1 cellular context compared by ENCODE assay signal in the genomic region with DNA sequence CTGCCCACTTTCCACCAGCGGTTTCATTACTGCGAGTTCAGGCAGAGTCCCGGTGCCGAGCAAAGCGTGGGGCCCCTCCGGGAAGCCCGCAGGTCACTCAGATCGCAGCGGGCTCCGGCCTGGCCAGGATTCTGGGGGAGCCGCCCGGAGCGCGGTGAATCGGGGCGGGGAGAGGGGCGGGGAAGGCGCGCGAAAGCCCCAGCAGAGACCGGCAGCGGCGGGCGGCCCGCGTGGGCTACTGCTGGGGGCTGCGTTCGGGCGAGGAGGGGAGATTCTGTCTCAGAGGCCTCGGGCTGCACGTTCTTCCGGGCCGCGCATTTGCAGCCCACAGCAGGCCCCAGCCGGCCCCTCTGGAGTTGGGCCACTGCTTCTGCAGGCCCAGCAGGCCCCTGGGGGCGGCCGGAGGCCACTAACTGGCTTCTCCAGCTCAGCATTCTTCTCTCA.
TF ChIP-seq lines count a peak whose summit lies in the region.

No MANE protein-coding gene starts in this region.

TF ChIP-seq in GM23338, 12 proteins besides CTCF, POLR2A, EP300 and RAD21 (continued from another document):
- TF ChIP-seq, protein P1, sequence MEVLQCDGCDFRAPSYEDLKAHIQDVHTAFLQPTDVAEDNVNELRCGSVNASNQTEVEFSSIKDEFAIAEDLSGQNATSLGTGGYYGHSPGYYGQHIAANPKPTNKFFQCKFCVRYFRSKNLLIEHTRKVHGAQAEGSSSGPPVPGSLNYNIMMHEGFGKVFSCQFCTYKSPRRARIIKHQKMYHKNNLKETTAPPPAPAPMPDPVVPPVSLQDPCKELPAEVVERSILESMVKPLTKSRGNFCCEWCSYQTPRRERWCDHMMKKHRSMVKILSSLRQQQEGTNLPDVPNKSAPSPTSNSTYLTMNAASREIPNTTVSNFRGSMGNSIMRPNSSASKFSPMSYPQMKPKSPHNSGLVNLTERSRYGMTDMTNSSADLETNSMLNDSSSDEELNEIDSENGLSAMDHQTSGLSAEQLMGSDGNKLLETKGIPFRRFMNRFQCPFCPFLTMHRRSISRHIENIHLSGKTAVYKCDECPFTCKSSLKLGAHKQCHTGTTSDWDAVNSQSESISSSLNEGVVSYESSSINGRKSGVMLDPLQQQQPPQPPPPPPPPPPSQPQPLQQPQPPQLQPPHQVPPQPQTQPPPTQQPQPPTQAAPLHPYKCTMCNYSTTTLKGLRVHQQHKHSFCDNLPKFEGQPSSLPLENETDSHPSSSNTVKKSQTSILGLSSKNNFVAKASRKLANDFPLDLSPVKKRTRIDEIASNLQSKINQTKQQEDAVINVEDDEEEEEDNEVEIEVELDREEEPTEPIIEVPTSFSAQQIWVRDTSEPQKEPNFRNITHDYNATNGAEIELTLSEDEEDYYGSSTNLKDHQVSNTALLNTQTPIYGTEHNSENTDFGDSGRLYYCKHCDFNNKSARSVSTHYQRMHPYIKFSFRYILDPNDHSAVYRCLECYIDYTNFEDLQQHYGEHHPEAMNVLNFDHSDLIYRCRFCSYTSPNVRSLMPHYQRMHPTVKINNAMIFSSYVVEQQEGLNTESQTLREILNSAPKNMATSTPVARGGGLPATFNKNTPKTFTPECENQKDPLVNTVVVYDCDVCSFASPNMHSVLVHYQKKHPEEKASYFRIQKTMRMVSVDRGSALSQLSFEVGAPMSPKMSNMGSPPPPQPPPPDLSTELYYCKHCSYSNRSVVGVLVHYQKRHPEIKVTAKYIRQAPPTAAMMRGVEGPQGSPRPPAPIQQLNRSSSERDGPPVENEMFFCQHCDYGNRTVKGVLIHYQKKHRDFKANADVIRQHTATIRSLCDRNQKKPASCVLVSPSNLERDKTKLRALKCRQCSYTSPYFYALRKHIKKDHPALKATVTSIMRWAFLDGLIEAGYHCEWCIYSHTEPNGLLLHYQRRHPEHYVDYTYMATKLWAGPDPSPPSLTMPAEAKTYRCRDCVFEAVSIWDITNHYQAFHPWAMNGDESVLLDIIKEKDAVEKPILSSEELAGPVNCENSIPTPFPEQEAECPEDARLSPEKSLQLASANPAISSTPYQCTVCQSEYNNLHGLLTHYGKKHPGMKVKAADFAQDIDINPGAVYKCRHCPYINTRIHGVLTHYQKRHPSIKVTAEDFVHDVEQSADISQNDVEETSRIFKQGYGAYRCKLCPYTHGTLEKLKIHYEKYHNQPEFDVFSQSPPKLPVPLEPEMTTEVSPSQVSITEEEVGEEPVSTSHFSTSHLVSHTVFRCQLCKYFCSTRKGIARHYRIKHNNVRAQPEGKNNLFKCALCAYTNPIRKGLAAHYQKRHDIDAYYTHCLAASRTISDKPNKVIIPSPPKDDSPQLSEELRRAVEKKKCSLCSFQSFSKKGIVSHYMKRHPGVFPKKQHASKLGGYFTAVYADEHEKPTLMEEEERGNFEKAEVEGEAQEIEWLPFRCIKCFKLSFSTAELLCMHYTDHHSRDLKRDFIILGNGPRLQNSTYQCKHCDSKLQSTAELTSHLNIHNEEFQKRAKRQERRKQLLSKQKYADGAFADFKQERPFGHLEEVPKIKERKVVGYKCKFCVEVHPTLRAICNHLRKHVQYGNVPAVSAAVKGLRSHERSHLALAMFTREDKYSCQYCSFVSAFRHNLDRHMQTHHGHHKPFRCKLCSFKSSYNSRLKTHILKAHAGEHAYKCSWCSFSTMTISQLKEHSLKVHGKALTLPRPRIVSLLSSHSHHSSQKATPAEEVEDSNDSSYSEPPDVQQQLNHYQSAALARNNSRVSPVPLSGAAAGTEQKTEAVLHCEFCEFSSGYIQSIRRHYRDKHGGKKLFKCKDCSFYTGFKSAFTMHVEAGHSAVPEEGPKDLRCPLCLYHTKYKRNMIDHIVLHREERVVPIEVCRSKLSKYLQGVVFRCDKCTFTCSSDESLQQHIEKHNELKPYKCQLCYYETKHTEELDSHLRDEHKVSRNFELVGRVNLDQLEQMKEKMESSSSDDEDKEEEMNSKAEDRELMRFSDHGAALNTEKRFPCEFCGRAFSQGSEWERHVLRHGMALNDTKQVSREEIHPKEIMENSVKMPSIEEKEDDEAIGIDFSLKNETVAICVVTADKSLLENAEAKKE (CRISPR knock-in tag; IDR thresholded peaks at IDR 0.05), result no peak
TF ChIP-seq in GM23338: peak in this region for 0.
